ENCODE assay signal across 23 cellular contexts in the genomic region with DNA sequence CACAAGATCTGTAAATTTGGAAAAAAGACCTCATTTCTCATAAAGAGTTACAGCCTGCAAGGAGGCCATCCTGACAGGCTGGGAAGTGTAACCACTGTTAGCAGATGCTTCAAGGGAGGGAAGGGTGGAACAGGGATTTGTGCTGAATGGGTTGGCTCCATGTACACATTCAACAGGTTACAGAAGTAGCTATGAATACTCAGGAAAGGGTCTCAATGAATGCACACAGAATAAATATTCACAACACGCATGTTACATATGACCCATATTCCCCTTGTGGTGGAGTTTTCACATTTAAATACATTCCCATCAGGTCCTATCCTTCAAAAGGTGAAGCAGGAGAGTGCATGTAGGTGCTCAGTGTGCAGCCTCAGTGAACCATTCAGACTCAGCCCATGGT.
"Had no signal": no experiment of that assay in that cellular context is flagged by ENCODE, and none has a peak within 500 bp of the region (broad histone marks: within the 10 kb centered on the region; RNA-seq: fewer than 3 reads in every experiment).

No MANE protein-coding gene starts in this region.

- H3K4me1 ChIP-seq: SJSA1 had no signal

- DNase-seq: IMR-90, Karpas-422, KG1, MG63, NCI-H1092, NCI-H1105 treated with DMSO at 0.1 percent for 48 hours, NCI-H1417 treated with DMSO at 0.1 percent for 48 hours, NCI-H146, NCI-H1694 treated with DMSO at 0.1 percent for 48 hours, NCI-H1930, NCI-H2081, NCI-H2107, NCI-H2227 treated with DMSO at 0.1 percent for 48 hours, NCI-H524, NCI-H526 treated with DMSO at 0.1 percent for 48 hours, NCI-H774, Right ventricle myocardium superior, RPMI8226, SIG-M5 had no signal

- H3K27me3 ChIP-seq: MG63, SJSA1 had no signal

- H3K4me3 ChIP-seq: MG63, SJSA1, SK-N-MC had no signal

- ATAC-seq: HepG2 had no signal

- H3K36me3 ChIP-seq: MG63, SJSA1 had no signal

- FAIRE-seq: HepG2, RCC 7860 had no signal

- H3K27ac ChIP-seq: SJSA1, SK-N-MC had no signal

- H3K9me3 ChIP-seq: MG63 had no signal
